Comparison of ENCODE assay signal across 9 cellular contexts in the genomic region with DNA sequence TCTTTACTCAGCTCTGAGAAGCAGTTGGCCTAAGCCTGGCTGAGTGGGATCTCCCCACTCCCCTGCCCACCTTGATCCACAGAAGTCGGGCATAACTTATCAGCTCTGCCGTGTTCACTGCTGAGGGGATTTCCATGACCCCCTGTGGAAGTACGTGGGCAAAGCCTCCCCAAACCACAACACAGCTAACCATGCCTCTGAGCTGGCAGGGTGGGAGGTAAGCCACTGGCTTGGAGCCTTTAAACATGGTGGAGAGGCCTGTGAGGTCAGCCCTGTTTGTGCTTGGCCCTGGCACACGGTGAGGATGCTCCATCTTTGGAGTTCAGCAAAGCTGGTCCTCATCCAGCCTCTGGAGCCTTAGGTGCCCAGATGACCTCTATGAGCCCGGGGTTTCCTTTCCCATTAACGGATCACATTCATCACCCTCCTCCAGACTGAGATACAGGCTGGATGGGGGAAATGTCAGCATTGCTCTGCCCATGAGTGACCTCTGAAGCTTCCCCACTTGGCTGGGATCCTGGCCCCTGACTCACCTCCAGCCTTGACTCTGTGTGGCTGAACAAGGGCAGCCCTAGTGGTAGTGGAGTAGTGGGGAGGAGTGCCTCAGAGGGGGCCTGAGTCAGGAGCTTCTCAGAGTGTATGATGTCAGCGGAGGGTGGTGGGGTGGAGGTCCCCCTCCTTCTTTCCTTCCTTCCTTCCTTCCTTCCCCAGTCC. TPM values are rescaled to one million over a fixed set of nuclear protein-coding genes. Genes with fewer than 3 reads are reported as not detected.
DNase-seq lines count a peak whose midpoint lies in the region; FAIRE-seq and TF ChIP-seq lines count a peak whose summit lies in the region.
"Had no signal": no experiment of that assay in that cellular context is flagged by ENCODE, and none has a peak within 500 bp of the region (broad histone marks: within the 10 kb centered on the region; RNA-seq: fewer than 3 reads in every experiment).

No MANE protein-coding gene starts in this region.

- H3K27me3 ChIP-seq in ascending aorta (no peaks in the 10 kb centered on the region), tibial artery (no peaks in the 10 kb centered on the region), small intestine (ENCODE audit: control insufficient read depth in 2 of 2, insufficient read depth in 2 of 2, low read length in 2 of 2) (no peaks in the 10 kb centered on the region)

- peaks cover 12% of the 10 kb centered on the region for H3K4me1 Mint-ChIP-seq in activated naive CD4-positive, alpha-beta T cell treated with anti-CD3 and anti-CD28 coated beads for 36 hours (ENCODE audit: low read depth)

- no peak overlapping the region for H3K4me3 Mint-ChIP-seq in activated naive CD4-positive, alpha-beta T cell treated with anti-CD3 and anti-CD28 coated beads for 36 hours

- H3K4me3 ChIP-seq in ascending aorta (no peak overlapping the region), lower leg skin (ENCODE audit: low read depth, poor library complexity, severe bottlenecking) (no peak overlapping the region), tibial artery (no peak overlapping the region), small intestine (ENCODE audit: low read depth in 1 of 2, low read length in 2 of 2) (no peak overlapping the region)

- CTCF ChIA-PET in activated naive CD4-positive, alpha-beta T cell treated with anti-CD3 and anti-CD28 coated beads for 36 hours (lab: Charles Lee), result interaction anchor here (0.6 to 1.2 kb wide), 4 partner anchors 12 to 665 kb away, joined by 3 to 4 read pairs (median 3); no protein-coding TSS in a partner anchor

- TF ChIP-seq CTCF in ascending aorta (IDR thresholded peaks at IDR 0.05) (peak in 2 of 3 experiments; percentile 10 to 13), lower leg skin (IDR thresholded peaks at IDR 0.05) (no peak), tibial artery (IDR thresholded peaks at IDR 0.05) (no peak)

- no peak for TF ChIP-seq POLR2A in lower leg skin (IDR thresholded peaks at IDR 0.05)

- H3K9me3 Mint-ChIP-seq in activated naive CD4-positive, alpha-beta T cell treated with anti-CD3 and anti-CD28 coated beads for 36 hours, result no peaks in the 10 kb centered on the region

- intact Hi-C loops in activated naive CD4-positive, alpha-beta T cell treated with anti-CD3 and anti-CD28 coated beads for 36 hours (cut with micrococcal nuclease), result no loop called here
- intact Hi-C loops in ascending aorta (cut with DNase I), result loop anchor here (2.0 kb wide), 1 partner anchor 31 kb away; a partner anchor contains a TSS
- intact Hi-C loops in lower leg skin (cut with DNase I; ENCODE audit: low total_unique reads), result no loop called here
- intact Hi-C loops in tibial artery (cut with DNase I; ENCODE audit: low total_unique reads), result no loop called here

- peaks cover 24 to 60% of the 10 kb centered on the region in 2 donors for H3K4me1 ChIP-seq in ascending aorta
- peaks cover 0 to 98% (median 72%) of the 10 kb centered on the region in 4 donors for H3K4me1 ChIP-seq in tibial artery
- H3K4me1 ChIP-seq in small intestine (ENCODE audit: control insufficient read depth in 2 of 2, insufficient read depth in 1 of 2, low read depth in 1 of 2, low read length in 1 of 2), result peaks cover 0 to 12% of the 10 kb centered on the region in 2 donors

- H3K27ac ChIP-seq in ascending aorta (peak overlapping the region; percentile 94 to 98), tibial artery (peak overlapping the region; percentile 95 to 96), small intestine (ENCODE audit: low read depth in 1 of 2, low read length in 1 of 2) (peak overlapping the region in 1 of 2 donors; percentile 88)

- WGBS in lower leg skin, 2 donors, result 63 to 66% methylated on average over 7 of the region's 7 CpGs
- 69 to 78% (median 71%) methylated on average over 7 of the region's 7 CpGs for WGBS in small intestine, 3 donors

- H3K36me3 Mint-ChIP-seq in activated naive CD4-positive, alpha-beta T cell treated with anti-CD3 and anti-CD28 coated beads for 36 hours (ENCODE audit: low read depth), result no peaks in the 10 kb centered on the region

- H3K27ac Mint-ChIP-seq in activated naive CD4-positive, alpha-beta T cell treated with anti-CD3 and anti-CD28 coated beads for 36 hours, result no peak overlapping the region

- H3K36me3 ChIP-seq in ascending aorta (peaks cover 6 to 17% of the 10 kb centered on the region in 2 donors), tibial artery (peaks cover 0 to 30% (median 16%) of the 10 kb centered on the region in 3 donors), small intestine (ENCODE audit: control insufficient read depth in 2 of 2, insufficient read depth in 2 of 2, low read length in 2 of 2) (no peaks in the 10 kb centered on the region)

- peak; percentile 7 for DNase-seq in activated naive CD4-positive, alpha-beta T cell treated with anti-CD3 and anti-CD28 coated beads for 36 hours
- no peak for DNase-seq in activated naive CD4-positive, alpha-beta T cell treated with anti-CD3 and anti-CD28 coated beads, Interleukin-2, amount 50 U/mL, for 16 hours
- peak in 1 of 2 donors; percentile 88 for DNase-seq in ascending aorta (ENCODE audit: low spot score in 2 of 2)
- DNase-seq in lower leg skin (ENCODE audit: low spot score in 2 of 2), result peak; percentile 14 to 84
- peak in 1 of 2 donors; percentile 75 for DNase-seq in tibial artery
- DNase-seq in small intestine, result no peak
- DNase-seq in NCI-H1694 treated with DMSO at 0.1 percent for 48 hours (lab: John Stamatoyannopoulos, UW), result no peak
- no peak for DNase-seq in GF-D8 (lab: John Stamatoyannopoulos, UW)
- DNase-seq: DMS153 had no signal

- no peaks in the 10 kb centered on the region for H3K27me3 Mint-ChIP-seq in activated naive CD4-positive, alpha-beta T cell treated with anti-CD3 and anti-CD28 coated beads for 36 hours (ENCODE audit: low read depth)

- H3K9me3 ChIP-seq in ascending aorta (no peaks in the 10 kb centered on the region), tibial artery (no peaks in the 10 kb centered on the region), small intestine (ENCODE audit: control insufficient read depth, low read depth) (no peaks in the 10 kb centered on the region)

- no peak for FAIRE-seq in small intestine (lab: Jason Lieb, UNC)

RNA-seq across cellular contexts. Expression of a gene that starts 6.2 kb away (rescaled TPM):
- total RNA-seq in activated naive CD4-positive, alpha-beta T cell treated with anti-CD3 and anti-CD28 coated beads for 36 hours, result not detected
- total RNA-seq in ascending aorta (49.1 TPM), lower leg skin (100 to 1,000 TPM in 1 of 4 donors, 10 to 100 TPM in 3; 52.5 to 191 (median 85.9) TPM)
- polyA plus RNA-seq in small intestine, result 10 to 100 TPM in 1 of 3 donors, 1 to 10 TPM in 2; 2.5 to 14.2 (median 5.9) TPM

RNA-seq across cellular contexts. Expression of a gene that starts 30.5 kb away (rescaled TPM):
- total RNA-seq in activated naive CD4-positive, alpha-beta T cell treated with anti-CD3 and anti-CD28 coated beads for 36 hours, result 1 to 10 TPM; 1.9 to 2.0 TPM
- total RNA-seq in ascending aorta (18.1 TPM), lower leg skin (1 to 10 TPM in 3 of 4 donors, under 1 TPM in 1; 0.27 to 1.8 (median 1.8) TPM)
- 1 to 10 TPM; 1.5 to 5.7 (median 4.2) TPM for polyA plus RNA-seq in small intestine

RNA-seq across cellular contexts. Expression of a gene that starts 36.1 kb away (rescaled TPM):
- total RNA-seq in activated naive CD4-positive, alpha-beta T cell treated with anti-CD3 and anti-CD28 coated beads for 36 hours, result under 1 TPM; 0.47 to 0.74 TPM
- total RNA-seq in ascending aorta, result 22.6 TPM
- 10 to 100 TPM; 18.0 to 40.5 (median 26.7) TPM for total RNA-seq in lower leg skin
- 10 to 100 TPM; 15.7 to 24.8 (median 19.1) TPM for polyA plus RNA-seq in small intestine

Comparison
In these comparisons a context has a peak if more than half of its experiments do, and no peak if none do; other contexts are left out.
1. DNase-seq: peak in activated naive CD4-positive, alpha-beta T cell treated with anti-CD3 and anti-CD28 coated beads for 36 hours (single experiment) and lower leg skin (2 of 2); none in activated naive CD4-positive, alpha-beta T cell treated with anti-CD3 and anti-CD28 coated beads, Interleukin-2, amount 50 U/mL, for 16 hours (single experiment), small intestine (single experiment), NCI-H1694 treated with DMSO at 0.1 percent for 48 hours (single experiment) and GF-D8 (single experiment).
2. CTCF ChIP-seq: peak in ascending aorta (2 of 3); none in lower leg skin (0 of 3) and tibial artery (0 of 2).
3. RNA of a gene that starts 6.2 kb away (total RNA-seq): 52.5 to 191 TPM in lower leg skin and 49.1 TPM in ascending aorta (single experiment); not detected in activated naive CD4-positive, alpha-beta T cell treated with anti-CD3 and anti-CD28 coated beads for 36 hours; every median in the first group is over 10 times any median in the second.
4. RNA of a gene that starts 36.1 kb away (total RNA-seq): 18.0 to 40.5 TPM in lower leg skin and 22.6 TPM in ascending aorta (single experiment); 0.47 to 0.74 TPM in activated naive CD4-positive, alpha-beta T cell treated with anti-CD3 and anti-CD28 coated beads for 36 hours; every median in the first group is over 10 times any median in the second.